21 cellular contexts compared by ENCODE assay signal in genomic region chr17:55582910-55583309, GRCh38.
"Had no signal": no experiment of that assay in that cellular context is flagged by ENCODE, and none has a peak within 500 bp of the region (broad histone marks: within the 10 kb centered on the region; RNA-seq: fewer than 3 reads in every experiment).

No MANE protein-coding gene starts in this region.

- H2AFZ ChIP-seq: hepatocyte had no signal

- H3K4me3 Mint-ChIP-seq: naive thymus-derived CD8-positive, alpha-beta T cell; stimulated activated memory B cell treated with anti-CD40 and anti-IgM and Interleukin-4, amounts not matched to agents 10 μg/mL and 1 μg/mL and 100 μg/mL, for 72 hours; stimulated activated naive CD8-positive, alpha-beta T cell treated with anti-CD3 and anti-CD28 coated beads, Interleukin-15, Interleukin-2, amounts not matched to agents 100 ng/mL and 50 ng/mL, for 24 hours had no signal

- H3K9me3 Mint-ChIP-seq: stimulated activated memory B cell treated with anti-CD40 and anti-IgM and Interleukin-4, amounts not matched to agents 10 μg/mL and 1 μg/mL and 100 μg/mL, for 72 hours; stimulated activated naive CD8-positive, alpha-beta T cell treated with anti-CD3 and anti-CD28 coated beads, Interleukin-15, Interleukin-2, amounts not matched to agents 100 ng/mL and 50 ng/mL, for 24 hours had no signal

- H3K36me3 Mint-ChIP-seq: naive thymus-derived CD8-positive, alpha-beta T cell; stimulated activated memory B cell treated with anti-CD40 and anti-IgM and Interleukin-4, amounts not matched to agents 10 μg/mL and 1 μg/mL and 100 μg/mL, for 72 hours had no signal

- H3K36me3 ChIP-seq: esophagus squamous epithelium, neutrophil, spleen, tibial artery, upper lobe of left lung, uterus had no signal

- H3K4me3 ChIP-seq: esophagus squamous epithelium, hepatocyte, lung, spleen, tibial artery, upper lobe of left lung, uterus had no signal

- ATAC-seq: left colon; left ventricle myocardium superior; naive thymus-derived CD8-positive, alpha-beta T cell; sciatic nerve; stimulated activated memory B cell treated with anti-CD40 and anti-IgM and Interleukin-4, amounts not matched to agents 10 μg/mL and 1 μg/mL and 100 μg/mL, for 72 hours had no signal

- H3K9me3 ChIP-seq: esophagus squamous epithelium, neutrophil, spleen, upper lobe of left lung, uterus had no signal

- DNase-seq: dermis blood vessel endothelial cell; esophagus squamous epithelium; foreskin melanocyte; head of caudate nucleus; left colon; left ventricle myocardium superior; mesendoderm; naive thymus-derived CD8-positive, alpha-beta T cell; spleen; stimulated activated CD4-positive, alpha-beta T cell treated with anti-CD3 and anti-CD28 coated beads, Interleukin-15, amount 100 ng/mL, for 24 hours; stimulated activated CD4-positive, alpha-beta T cell treated with anti-CD3 and anti-CD28 coated beads, Interleukin-1b, Interleukin-23, amount 100 ng/mL, for 48 hours; stimulated activated CD4-positive, alpha-beta T cell treated with anti-CD3 and anti-CD28 coated beads, Interleukin-4, amount 100 ng/mL, for 24 hours; tibial artery; upper lobe of left lung; uterus had no signal

- H3K79me2 ChIP-seq: hepatocyte had no signal

- H3K27me3 ChIP-seq: esophagus squamous epithelium, hepatocyte, spleen, tibial artery, upper lobe of left lung, uterus had no signal

- H3K27me3 Mint-ChIP-seq: stimulated activated memory B cell treated with anti-CD40 and anti-IgM and Interleukin-4, amounts not matched to agents 10 μg/mL and 1 μg/mL and 100 μg/mL, for 72 hours had no signal

- H3K27ac ChIP-seq: esophagus squamous epithelium, hepatocyte, neutrophil, spleen, tibial artery, uterus had no signal

- H3K27ac Mint-ChIP-seq: naive thymus-derived CD8-positive, alpha-beta T cell; stimulated activated memory B cell treated with anti-CD40 and anti-IgM and Interleukin-4, amounts not matched to agents 10 μg/mL and 1 μg/mL and 100 μg/mL, for 72 hours; stimulated activated naive CD8-positive, alpha-beta T cell treated with anti-CD3 and anti-CD28 coated beads, Interleukin-15, Interleukin-2, amounts not matched to agents 100 ng/mL and 50 ng/mL, for 24 hours had no signal

- H3K4me2 ChIP-seq: hepatocyte had no signal
